Comparison of ENCODE assay signal across 15 cellular contexts in genomic region chr17:3232300-3232699, GRCh38. TPM values are rescaled to one million over a fixed set of nuclear protein-coding genes. Genes with fewer than 3 reads are reported as not detected.
DNase-seq lines count a peak whose midpoint lies in the region; ATAC-seq, FAIRE-seq and TF ChIP-seq lines count a peak whose summit lies in the region.
"Not testable (repeated sequence)": the region's sequence is repeated elsewhere in the genome, so short reads cannot be mapped to it uniquely, and the experiment has no call there.
"Had no signal": no experiment of that assay in that cellular context is flagged by ENCODE, and none has a peak within 500 bp of the region (broad histone marks: within the 10 kb centered on the region; RNA-seq: fewer than 3 reads in every experiment).

No MANE protein-coding gene starts in this region.

- H3K36me3 ChIP-seq in bronchial epithelial cell (ENCODE audit: control insufficient read depth, insufficient read depth, low read length); esophagus muscularis mucosa; upper lobe of right lung: not testable (repeated sequence)

- intact Hi-C loops in esophagus muscularis mucosa (cut with DNase I); posterior vena cava (cut with DNase I); upper lobe of right lung (cut with DNase I): not testable (repeated sequence)

- not testable (repeated sequence) for H3K4me3 ChIP-seq in bronchial epithelial cell (ENCODE audit: low read depth, low read length); esophagus muscularis mucosa; upper lobe of right lung

- TF ChIP-seq EP300 in esophagus muscularis mucosa (IDR thresholded peaks at IDR 0.05): not testable (repeated sequence)

- not testable (repeated sequence) for TF ChIP-seq POLR2A in esophagus muscularis mucosa (IDR thresholded peaks at IDR 0.05; ENCODE audit: low read depth)

- TF ChIP-seq CTCF in bronchial epithelial cell (IDR thresholded peaks at IDR 0.05; ENCODE audit: insufficient read depth, low read length, severe bottlenecking); esophagus muscularis mucosa (IDR thresholded peaks at IDR 0.05); upper lobe of right lung (IDR thresholded peaks at IDR 0.05): not testable (repeated sequence)

- H3K27ac ChIP-seq in esophagus muscularis mucosa (replicated peaks in 1 of 4); upper lobe of right lung: not testable (repeated sequence)

- peak; percentile 97 for FAIRE-seq in bronchial epithelial cell (lab: Jason Lieb, UNC)

- H3K4me1 ChIP-seq in esophagus muscularis mucosa, upper lobe of right lung: not testable (repeated sequence)

- not testable (repeated sequence) for H3K27me3 ChIP-seq in bronchial epithelial cell (ENCODE audit: control insufficient read depth, insufficient read depth, low read length); esophagus muscularis mucosa; upper lobe of right lung

- WGBS in esophagus muscularis mucosa: 85% methylated on average over 7 of the region's 8 CpGs

- peak; percentile 15 for ATAC-seq in upper lobe of right lung

- not testable (repeated sequence) for H3K9me3 ChIP-seq in esophagus muscularis mucosa, upper lobe of right lung

- not testable (repeated sequence) for DNase-seq in bronchial epithelial cell (ENCODE audit: low read depth); upper lobe of right lung
- DNase-seq in esophagus muscularis mucosa (ENCODE audit: extremely low spot score) (peak; percentile 66), posterior vena cava (ENCODE audit: low spot score) (peak; percentile 54)

RNA-seq across cellular contexts. Expression of gene OR1A1, which starts 24.8 kb away (rescaled TPM):
- total RNA-seq in bronchial epithelial cell: not detected in 2 replicates
- not detected for total RNA-seq in esophagus muscularis mucosa
- total RNA-seq in posterior vena cava: not detected
- not detected for total RNA-seq in upper lobe of right lung
- total RNA-seq: A172; A673; B cell; Caco-2; Calu3; CD4-positive, alpha-beta memory T cell; CD4-positive, alpha-beta T cell; CD4-positive, CD25-positive, alpha-beta regulatory T cell; CD8-positive, alpha-beta memory T cell; CD8-positive, alpha-beta T cell; Daoy had no signal

RNA-seq across cellular contexts. Expression of gene OR1A2, which starts 35.0 kb away (rescaled TPM):
- total RNA-seq in bronchial epithelial cell (not detected in 2 replicates), esophagus muscularis mucosa (not detected), posterior vena cava (not detected), upper lobe of right lung (not detected)
- total RNA-seq: A172; A673; B cell; Caco-2; Calu3; CD4-positive, alpha-beta memory T cell; CD4-positive, alpha-beta T cell; CD4-positive, CD25-positive, alpha-beta regulatory T cell; CD8-positive, alpha-beta memory T cell; CD8-positive, alpha-beta T cell; Daoy had no signal
